In the genomic region with DNA sequence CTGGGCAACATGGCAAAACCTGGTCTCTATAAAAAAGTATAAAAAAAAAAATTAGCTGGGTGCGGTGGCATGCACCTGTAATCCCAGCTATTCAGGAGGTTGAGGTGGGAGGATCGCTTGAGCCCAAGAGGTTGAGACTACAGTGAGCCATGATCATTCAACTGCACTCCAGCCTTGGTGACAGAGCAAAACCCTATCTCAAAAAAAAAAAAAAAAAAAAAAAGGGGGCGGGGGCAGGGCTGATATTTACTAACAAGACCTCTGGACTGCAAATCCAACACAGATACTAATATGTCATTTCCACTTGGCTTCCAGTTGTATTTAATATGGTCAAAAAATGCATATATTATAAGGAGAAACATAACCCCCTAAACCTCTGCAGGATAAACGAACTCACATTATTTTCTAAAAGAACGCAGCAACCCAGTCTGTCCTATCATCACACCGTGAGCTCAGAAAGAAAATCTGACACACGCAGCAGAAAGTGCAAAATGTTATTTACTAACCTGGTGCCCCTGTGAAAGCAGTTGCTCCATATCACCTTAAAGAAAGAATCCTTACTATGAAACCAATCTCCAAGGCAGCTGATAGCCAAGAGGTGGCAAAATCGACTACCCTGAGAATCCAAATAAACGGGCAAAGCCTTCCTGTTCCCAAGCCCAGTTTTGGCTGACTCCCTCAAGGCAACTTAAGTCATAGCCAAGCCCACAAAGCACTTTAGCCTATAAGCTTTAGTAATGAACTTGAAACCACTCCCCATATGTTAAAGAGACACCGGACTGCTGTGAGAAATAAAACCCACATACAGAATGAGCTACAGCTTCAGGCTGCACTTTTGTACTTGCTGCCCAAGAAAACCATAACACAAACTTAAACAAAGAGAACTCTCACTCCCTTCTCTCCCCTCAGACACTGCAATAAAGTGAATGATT, we compare ENCODE assay signal across 9 cellular contexts. TPM values are rescaled to one million over a fixed set of nuclear protein-coding genes. Genes with fewer than 3 reads are reported as not detected.
A peak's percentile ranks its signal among the peaks of the same experiment; 100 is the strongest.
DNase-seq lines count a peak whose midpoint lies in the region; ATAC-seq and TF ChIP-seq lines count a peak whose summit lies in the region.
"Had no signal": no experiment of that assay in that cellular context is flagged by ENCODE, and none has a peak within 500 bp of the region (broad histone marks: within the 10 kb centered on the region; RNA-seq: fewer than 3 reads in every experiment).

No MANE protein-coding gene starts in this region.

- H3K4me3 ChIP-seq in endodermal cell (ENCODE audit: low read length) (peak overlapping the region; percentile 63), Karpas-422 (ENCODE audit: low read length) (no peak overlapping the region)

- H3K27ac ChIP-seq in endodermal cell (ENCODE audit: low read depth, low read length): no peak overlapping the region
- H3K27ac ChIP-seq in Karpas-422 (ENCODE audit: low read length): no peak overlapping the region

- no peaks in the 10 kb centered on the region for H3K79me2 ChIP-seq in Karpas-422 (ENCODE audit: low read length)

- H3K36me3 ChIP-seq in endodermal cell (ENCODE audit: control insufficient read depth, insufficient read depth, low read length) (no peaks in the 10 kb centered on the region), Karpas-422 (ENCODE audit: insufficient read depth, low read length) (no peaks in the 10 kb centered on the region)

- DNase-seq in COLO829 (ENCODE audit: low spot score) (peak; percentile 93), NOMO-1 (lab: John Stamatoyannopoulos, UW; ENCODE audit: unreplicated experiment in 2 of 2) (peak; percentile 70 to 85), endodermal cell (peak; percentile 79), midbrain (lab: John Stamatoyannopoulos, UW) (peak; percentile 46), Karpas-422 (no peak)
- no peak for DNase-seq in activated effector memory CD4-positive, alpha-beta T cell treated with anti-CD3 and anti-CD28 coated beads, Interleukin-2, amount 50 U/mL, for 16 hours

- H3K4me2 ChIP-seq in Karpas-422 (ENCODE audit: low read depth, low read length, poor library complexity, severe bottlenecking): no peak overlapping the region

- H3K36me3 Mint-ChIP-seq in endodermal cell (ENCODE audit: low read depth): no peaks in the 10 kb centered on the region
- H3K36me3 Mint-ChIP-seq: memory B cell had no signal

- ATAC-seq in HG02642 (IDR thresholded peaks at IDR 0.05; ENCODE audit: poor library complexity, unreplicated experiment) (peak; percentile 60), HG02759 (IDR thresholded peaks at IDR 0.05; ENCODE audit: unreplicated experiment) (no peak)

- H4K20me1 ChIP-seq in Karpas-422 (ENCODE audit: insufficient read depth, low read depth, low read length): no peaks in the 10 kb centered on the region

- H3K27ac Mint-ChIP-seq in endodermal cell: peak overlapping the region; percentile 91
- H3K27ac Mint-ChIP-seq: memory B cell had no signal

- peak overlapping the region; percentile 44 for H3K4me3 Mint-ChIP-seq in endodermal cell
- H3K4me3 Mint-ChIP-seq: memory B cell had no signal

- H3K9me3 ChIP-seq in endodermal cell (ENCODE audit: control insufficient read depth, low read length) (no peaks in the 10 kb centered on the region), Karpas-422 (ENCODE audit: low read length) (no peaks in the 10 kb centered on the region)

- H3K27me3 ChIP-seq in endodermal cell (ENCODE audit: control insufficient read depth, insufficient read depth, low read length, poor library complexity, severe bottlenecking) (no peaks in the 10 kb centered on the region), Karpas-422 (ENCODE audit: low read length) (no peaks in the 10 kb centered on the region)

- H3K9ac ChIP-seq in endodermal cell (ENCODE audit: extremely low read depth, low read length, poor library complexity, severe bottlenecking): no peak overlapping the region
- H3K9ac ChIP-seq in Karpas-422 (ENCODE audit: low read length): no peak overlapping the region

- no peaks in the 10 kb centered on the region for H3K9me2 ChIP-seq in Karpas-422 (replicated peaks; ENCODE audit: insufficient read depth, low read length)

- 61 to 74% methylated on average over 8 to 9 of the region's 10 CpGs for WGBS in endodermal cell (ENCODE audit: insufficient coverage in 1 of 2, insufficient read length in 1 of 2), 2 experiments

- no peak for TF ChIP-seq CTCF in endodermal cell (conservative IDR thresholded peaks at IDR 0.05)

- no peak overlapping the region for H2AFZ ChIP-seq in Karpas-422 (ENCODE audit: low read length)

- H3K27me3 Mint-ChIP-seq in endodermal cell (ENCODE audit: insufficient read depth): no peaks in the 10 kb centered on the region
- H3K27me3 Mint-ChIP-seq: memory B cell had no signal

- H3K4me1 Mint-ChIP-seq in endodermal cell: peaks cover 10% of the 10 kb centered on the region
- H3K4me1 Mint-ChIP-seq: memory B cell had no signal

- H3K4me1 ChIP-seq in endodermal cell (ENCODE audit: control insufficient read depth, insufficient read depth, low read length) (no peaks in the 10 kb centered on the region), Karpas-422 (ENCODE audit: low read length) (no peaks in the 10 kb centered on the region; the same call in 1 of the 2 replicates)

- no peaks in the 10 kb centered on the region for H3K9me3 Mint-ChIP-seq in endodermal cell
- H3K9me3 Mint-ChIP-seq: memory B cell had no signal

RNA-seq across cellular contexts. Expression of a gene that starts 39.3 kb away (rescaled TPM):
- total RNA-seq in endodermal cell: 10 to 100 TPM in 1 of 2 donors, 1 to 10 TPM in 1; 9.5 to 15.9 TPM
- polyA plus RNA-seq in endodermal cell (2013, experiment 1 of 2): 3.0 TPM
- 3.1 TPM for polyA plus RNA-seq in endodermal cell (2013, experiment 2 of 2)
- total RNA-seq in Karpas-422 (2014; rRNA removed; shearing (Covaris generic); ENCODE audit: low replicate concordance): not detected in 2 replicates

Comparison
In these comparisons a context has a peak if more than half of its experiments do, and no peak if none do; other contexts are left out.
1. DNase-seq: peak in COLO829 (single experiment), NOMO-1 (2 of 2), endodermal cell (single experiment) and midbrain (single experiment); none in Karpas-422 (single experiment) and activated effector memory CD4-positive, alpha-beta T cell treated with anti-CD3 and anti-CD28 coated beads, Interleukin-2, amount 50 U/mL, for 16 hours (single experiment).
2. RNA of a gene that starts 39.3 kb away (total RNA-seq): 9.5 to 15.9 TPM in endodermal cell; not detected in Karpas-422; every median in the first group is over 10 times any median in the second.